In the genomic region with DNA sequence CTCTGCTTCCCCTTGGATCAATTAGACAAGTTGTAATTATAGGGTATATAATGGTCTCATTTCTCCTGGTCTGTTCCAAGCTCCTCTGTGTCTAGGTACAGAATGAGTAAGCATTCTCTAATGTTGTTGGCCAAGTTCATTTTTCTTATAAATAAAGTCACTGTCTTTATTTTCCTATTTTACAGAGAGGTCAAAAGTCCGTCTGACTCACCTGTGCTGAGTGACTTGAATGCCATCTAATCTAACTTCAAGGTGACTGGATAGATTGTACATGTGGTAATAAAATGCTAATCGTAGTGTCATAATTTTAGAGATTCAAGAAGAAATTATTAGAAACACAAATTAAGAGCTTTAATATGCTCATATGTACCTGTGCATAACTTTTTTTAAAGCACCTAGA, we compare ENCODE assay signal across 29 cellular contexts.
"Had no signal": no experiment of that assay in that cellular context is flagged by ENCODE, and none has a peak within 500 bp of the region (broad histone marks: within the 10 kb centered on the region; RNA-seq: fewer than 3 reads in every experiment).

No MANE protein-coding gene starts in this region.

- H3K36me3 ChIP-seq: ascending aorta, brain microvascular endothelial cell, esophagus squamous epithelium, gastroesophageal sphincter, WERI-Rb-1 had no signal

- H3K9me3 ChIP-seq: ascending aorta, esophagus squamous epithelium, gastroesophageal sphincter had no signal

- ATAC-seq: activated CD4-positive, CD25-positive, alpha-beta regulatory T cell treated with anti-CD3 and anti-CD28 coated beads, Interleukin-2, amount 50 U/mL, for 24 hours; activated CD8-positive, alpha-beta T cell treated with anti-CD3 and anti-CD28 coated beads for 36 hours; activated naive CD4-positive, alpha-beta T cell treated with anti-CD3 and anti-CD28 coated beads, Interleukin-2, amount 50 U/mL, for 72 hours; gastroesophageal sphincter; T-cell; T-helper 17 cell had no signal

- H3K4me1 ChIP-seq: ascending aorta, esophagus squamous epithelium, gastroesophageal sphincter had no signal

- H3K4me3 ChIP-seq: ascending aorta, esophagus squamous epithelium, gastroesophageal sphincter had no signal

- DNase-seq: activated B cell treated with CpG ODN at 0.5 μM for 24 hours; activated CD4-positive, alpha-beta T cell treated with anti-CD3 and anti-CD28 coated beads for 48 hours; activated CD4-positive, alpha-beta T cell treated with anti-CD3 and anti-CD28 coated beads, Interleukin-2, amount 50 U/mL, for 1 hour; activated CD4-positive, alpha-beta T cell treated with anti-CD3 and anti-CD28 coated beads, Interleukin-2, amount 50 U/mL, for 48 hours; activated CD8-positive, alpha-beta memory T cell treated with anti-CD3 and anti-CD28 coated beads for 24 hours; activated CD8-positive, alpha-beta T cell treated with anti-CD3 and anti-CD28 coated beads for 36 hours; activated effector memory CD4-positive, alpha-beta T cell treated with anti-CD3 and anti-CD28 coated beads, Interleukin-2, amount 50 U/mL, for 16 hours; activated naive CD4-positive, alpha-beta T cell treated with anti-CD3 and anti-CD28 coated beads, Interleukin-2, amount 10 ng/mL, durations not matched to agents 7 days and 5 days; activated naive CD8-positive, alpha-beta T cell treated with anti-CD3 and anti-CD28 coated beads, Interleukin-2, amount 10 ng/mL, durations not matched to agents 7 days and 5 days; activated T-cell treated with anti-CD3 and anti-CD28 coated beads, Interleukin-2, amount 50 U/mL, for 1 hour; activated T-cell treated with anti-CD3 and anti-CD28 coated beads, Interleukin-2, amount 50 U/mL, for 48 hours; brain microvascular endothelial cell; caudate nucleus; effector CD8-positive, alpha-beta T cell; esophagus squamous epithelium; foreskin melanocyte; SW 1271; T-cell; T-helper 17 cell; T1000; WERI-Rb-1 had no signal

- FAIRE-seq: colon, endometrium, endothelial cell of umbilical vein had no signal

- H3K27ac ChIP-seq: ascending aorta, brain microvascular endothelial cell, epithelial cell of prostate, esophagus squamous epithelium, gastroesophageal sphincter, WERI-Rb-1 had no signal

- H3K27me3 ChIP-seq: ascending aorta, brain microvascular endothelial cell, esophagus squamous epithelium, gastroesophageal sphincter had no signal
